ENCODE assay signal across 15 cellular contexts in genomic region chr19:14985133-14985532, GRCh38. TPM values are rescaled to one million over a fixed set of nuclear protein-coding genes. Genes with fewer than 3 reads are reported as not detected.
DNase-seq lines count a peak whose midpoint lies in the region; ATAC-seq and TF ChIP-seq lines count a peak whose summit lies in the region.
"Had no signal": no experiment of that assay in that cellular context is flagged by ENCODE, and none has a peak within 500 bp of the region (broad histone marks: within the 10 kb centered on the region; RNA-seq: fewer than 3 reads in every experiment).

No MANE protein-coding gene starts in this region.

- H3K4me3 Mint-ChIP-seq in activated CD4-positive, alpha-beta T cell treated with anti-CD3 and anti-CD28 coated beads for 36 hours: no peak overlapping the region
- H3K4me3 Mint-ChIP-seq in activated CD4-positive, alpha-beta T cell treated with anti-CD3 and anti-CD28 coated beads, Interleukin-2, amount 10 ng/mL, durations not matched to agents 7 days and 5 days: no peak overlapping the region
- no peak overlapping the region for H3K4me3 Mint-ChIP-seq in activated naive CD4-positive, alpha-beta T cell treated with anti-CD3 and anti-CD28 coated beads for 36 hours
- no peak overlapping the region for H3K4me3 Mint-ChIP-seq in endothelial cell (ENCODE audit: unreplicated experiment)
- H3K4me3 Mint-ChIP-seq: CD4-positive, alpha-beta T cell; GM23338 had no signal

- H3K27ac Mint-ChIP-seq in activated CD4-positive, alpha-beta T cell treated with anti-CD3 and anti-CD28 coated beads for 36 hours: no peak overlapping the region
- H3K27ac Mint-ChIP-seq in activated CD4-positive, alpha-beta T cell treated with anti-CD3 and anti-CD28 coated beads, Interleukin-2, amount 10 ng/mL, durations not matched to agents 7 days and 5 days: no peak overlapping the region
- H3K27ac Mint-ChIP-seq in activated naive CD4-positive, alpha-beta T cell treated with anti-CD3 and anti-CD28 coated beads for 36 hours: no peak overlapping the region
- no peak overlapping the region for H3K27ac Mint-ChIP-seq in endothelial cell (ENCODE audit: unreplicated experiment)
- H3K27ac Mint-ChIP-seq: CD4-positive, alpha-beta T cell; GM23338 had no signal

- CTCF ChIA-PET in activated CD4-positive, alpha-beta T cell treated with anti-CD3 and anti-CD28 coated beads for 36 hours (lab: Charles Lee): interaction anchor here (1.3 kb wide), 1 partner anchor 199 kb away, joined by 3 read pairs; no protein-coding TSS in a partner anchor
- CTCF ChIA-PET in activated CD4-positive, alpha-beta T cell treated with anti-CD3 and anti-CD28 coated beads, Interleukin-2, amount 10 ng/mL, durations not matched to agents 7 days and 5 days (lab: Charles Lee): no interaction called here
- CTCF ChIA-PET in activated naive CD4-positive, alpha-beta T cell treated with anti-CD3 and anti-CD28 coated beads for 36 hours (lab: Charles Lee): no interaction called here

- no peaks in the 10 kb centered on the region for H3K9me3 Mint-ChIP-seq in activated CD4-positive, alpha-beta T cell treated with anti-CD3 and anti-CD28 coated beads for 36 hours (ENCODE audit: low read depth)
- H3K9me3 Mint-ChIP-seq in activated CD4-positive, alpha-beta T cell treated with anti-CD3 and anti-CD28 coated beads, Interleukin-2, amount 10 ng/mL, durations not matched to agents 7 days and 5 days: peaks cover 5% of the 10 kb centered on the region
- H3K9me3 Mint-ChIP-seq in activated naive CD4-positive, alpha-beta T cell treated with anti-CD3 and anti-CD28 coated beads for 36 hours: peaks cover 2% of the 10 kb centered on the region
- H3K9me3 Mint-ChIP-seq in endothelial cell (ENCODE audit: unreplicated experiment): no peaks in the 10 kb centered on the region

- H3K27me3 Mint-ChIP-seq in activated CD4-positive, alpha-beta T cell treated with anti-CD3 and anti-CD28 coated beads for 36 hours: peaks cover 19% of the 10 kb centered on the region
- peaks cover 13% of the 10 kb centered on the region for H3K27me3 Mint-ChIP-seq in activated CD4-positive, alpha-beta T cell treated with anti-CD3 and anti-CD28 coated beads, Interleukin-2, amount 10 ng/mL, durations not matched to agents 7 days and 5 days
- peaks cover 19% of the 10 kb centered on the region for H3K27me3 Mint-ChIP-seq in activated naive CD4-positive, alpha-beta T cell treated with anti-CD3 and anti-CD28 coated beads for 36 hours (ENCODE audit: low read depth)
- H3K27me3 Mint-ChIP-seq in endothelial cell (ENCODE audit: unreplicated experiment): peaks cover 3% of the 10 kb centered on the region

- peak; percentile 31 for DNase-seq in activated CD4-positive, alpha-beta T cell treated with anti-CD3 and anti-CD28 coated beads for 36 hours
- no peak for DNase-seq in activated CD4-positive, alpha-beta T cell treated with anti-CD3 and anti-CD28 coated beads, Interleukin-2, amount 10 ng/mL, durations not matched to agents 7 days and 5 days
- peak; percentile 21 for DNase-seq in activated naive CD4-positive, alpha-beta T cell treated with anti-CD3 and anti-CD28 coated beads for 36 hours
- no peak for DNase-seq in activated naive CD4-positive, alpha-beta T cell treated with Interleukin-2 at 50 U/mL for 16 hours
- DNase-seq in stimulated activated CD4-positive, alpha-beta T cell treated with anti-CD3 and anti-CD28 coated beads, Interleukin-1b, Interleukin-23, amount 100 ng/mL, for 48 hours: peak; percentile 9
- DNase-seq in stimulated activated CD4-positive, alpha-beta T cell treated with anti-CD3 and anti-CD28 coated beads, Interleukin-4, amount 100 ng/mL, for 4 hours: no peak
- no peak for DNase-seq in inferior parietal cortex (ENCODE audit: extremely low spot score)
- DNase-seq in endothelial cell (ENCODE audit: low spot score): no peak
- DNase-seq: AML-193; Caco-2; CD4-positive, alpha-beta T cell; HCEC 1CT had no signal

- no peak for ATAC-seq in activated CD4-positive, alpha-beta T cell treated with anti-CD3 and anti-CD28 coated beads for 36 hours
- ATAC-seq: A549, GM23338 had no signal

- POLR2A ChIA-PET in activated CD4-positive, alpha-beta T cell treated with anti-CD3 and anti-CD28 coated beads for 36 hours (lab: Charles Lee): no interaction called here
- POLR2A ChIA-PET in activated CD4-positive, alpha-beta T cell treated with anti-CD3 and anti-CD28 coated beads, Interleukin-2, amount 10 ng/mL, durations not matched to agents 7 days and 5 days (lab: Charles Lee): no interaction called here

- no peaks in the 10 kb centered on the region for H3K36me3 Mint-ChIP-seq in activated CD4-positive, alpha-beta T cell treated with anti-CD3 and anti-CD28 coated beads for 36 hours (ENCODE audit: low read depth)
- no peaks in the 10 kb centered on the region for H3K36me3 Mint-ChIP-seq in activated CD4-positive, alpha-beta T cell treated with anti-CD3 and anti-CD28 coated beads, Interleukin-2, amount 10 ng/mL, durations not matched to agents 7 days and 5 days (ENCODE audit: low read depth)
- H3K36me3 Mint-ChIP-seq in activated naive CD4-positive, alpha-beta T cell treated with anti-CD3 and anti-CD28 coated beads for 36 hours (ENCODE audit: low read depth): no peaks in the 10 kb centered on the region
- no peaks in the 10 kb centered on the region for H3K36me3 Mint-ChIP-seq in endothelial cell (ENCODE audit: low read depth, unreplicated experiment)

- no peaks in the 10 kb centered on the region for H3K4me1 Mint-ChIP-seq in activated CD4-positive, alpha-beta T cell treated with anti-CD3 and anti-CD28 coated beads for 36 hours
- H3K4me1 Mint-ChIP-seq in activated CD4-positive, alpha-beta T cell treated with anti-CD3 and anti-CD28 coated beads, Interleukin-2, amount 10 ng/mL, durations not matched to agents 7 days and 5 days: no peaks in the 10 kb centered on the region
- H3K4me1 Mint-ChIP-seq in activated naive CD4-positive, alpha-beta T cell treated with anti-CD3 and anti-CD28 coated beads for 36 hours (ENCODE audit: low read depth): no peaks in the 10 kb centered on the region
- no peaks in the 10 kb centered on the region for H3K4me1 Mint-ChIP-seq in endothelial cell (ENCODE audit: unreplicated experiment)

- TF ChIP-seq CTCF in endothelial cell (IDR thresholded peaks at IDR 0.05; ENCODE audit: unreplicated experiment): no peak

- intact Hi-C loops in activated CD4-positive, alpha-beta T cell treated with anti-CD3 and anti-CD28 coated beads for 36 hours (cut with DNase I, micrococcal nuclease): no loop called here
- intact Hi-C loops in activated naive CD4-positive, alpha-beta T cell treated with anti-CD3 and anti-CD28 coated beads for 36 hours (cut with micrococcal nuclease): no loop called here

RNA-seq across cellular contexts. Expression of gene SLC1A6, which starts 5.5 kb away (rescaled TPM):
- not detected for total RNA-seq in activated CD4-positive, alpha-beta T cell treated with anti-CD3 and anti-CD28 coated beads for 36 hours
- total RNA-seq in activated CD4-positive, alpha-beta T cell treated with anti-CD3 and anti-CD28 coated beads, Interleukin-2, amount 10 ng/mL, durations not matched to agents 7 days and 5 days: not detected
- total RNA-seq in activated naive CD4-positive, alpha-beta T cell treated with anti-CD3 and anti-CD28 coated beads for 36 hours: not detected
- 8.3 TPM for total RNA-seq in endothelial cell (ENCODE audit: unreplicated experiment)
- total RNA-seq: Caco-2; CD4-positive, alpha-beta T cell; HT-29 had no signal

RNA-seq across cellular contexts. Expression of gene OR7C2, which starts 43.8 kb away (rescaled TPM):
- not detected for total RNA-seq in activated CD4-positive, alpha-beta T cell treated with anti-CD3 and anti-CD28 coated beads for 36 hours
- not detected for total RNA-seq in activated CD4-positive, alpha-beta T cell treated with anti-CD3 and anti-CD28 coated beads, Interleukin-2, amount 10 ng/mL, durations not matched to agents 7 days and 5 days
- total RNA-seq in activated naive CD4-positive, alpha-beta T cell treated with anti-CD3 and anti-CD28 coated beads for 36 hours: not detected
- not detected for total RNA-seq in endothelial cell (ENCODE audit: unreplicated experiment)
- total RNA-seq: Caco-2; CD4-positive, alpha-beta T cell; GM23338; HT-29 had no signal

Comparison
In these comparisons a context has a peak if more than half of its experiments do, and no peak if none do; other contexts are left out.
1. DNase-seq: peak in activated CD4-positive, alpha-beta T cell treated with anti-CD3 and anti-CD28 coated beads for 36 hours (single experiment), activated naive CD4-positive, alpha-beta T cell treated with anti-CD3 and anti-CD28 coated beads for 36 hours (single experiment) and stimulated activated CD4-positive, alpha-beta T cell treated with anti-CD3 and anti-CD28 coated beads, Interleukin-1b, Interleukin-23, amount 100 ng/mL, for 48 hours (single experiment); none in activated CD4-positive, alpha-beta T cell treated with anti-CD3 and anti-CD28 coated beads, Interleukin-2, amount 10 ng/mL, durations not matched to agents 7 days and 5 days (single experiment), activated naive CD4-positive, alpha-beta T cell treated with Interleukin-2 at 50 U/mL for 16 hours (single experiment), stimulated activated CD4-positive, alpha-beta T cell treated with anti-CD3 and anti-CD28 coated beads, Interleukin-4, amount 100 ng/mL, for 4 hours (0 of 2), inferior parietal cortex (single experiment) and endothelial cell (single experiment).